In genomic region chr12:73589220-73589619, GRCh38 we compare ENCODE assay signal across 16 cellular contexts.
DNase-seq lines count a peak whose midpoint lies in the region; ATAC-seq and TF ChIP-seq lines count a peak whose summit lies in the region.
"Had no signal": no experiment of that assay in that cellular context is flagged by ENCODE, and none has a peak within 500 bp of the region (broad histone marks: within the 10 kb centered on the region; RNA-seq: fewer than 3 reads in every experiment).

No MANE protein-coding gene starts in this region.

- H3K4me1 ChIP-seq in MM.1S (ENCODE audit: low read length), result 0 out of 2 replicates have a peak, but pooled peaks cover 4% of the 10 kb centered on the region
- no peaks in the 10 kb centered on the region for H3K4me1 ChIP-seq in adrenal gland (replicated peaks in 1 of 2)

- H3K9me3 Mint-ChIP-seq in activated naive CD8-positive, alpha-beta T cell treated with anti-CD3 and anti-CD28 coated beads for 36 hours, result peaks cover 10% of the 10 kb centered on the region
- H3K9me3 Mint-ChIP-seq: GM23338 had no signal

- DNase-seq in MM.1S (no peak), RKO (ENCODE audit: low spot score) (peak; percentile 5), epithelial cell of esophagus (ENCODE audit: low read depth) (peak; percentile 6), adrenal gland (no peak)
- no peak for DNase-seq in activated naive CD8-positive, alpha-beta T cell treated with anti-CD3 and anti-CD28 coated beads for 36 hours
- DNase-seq: C1 segment of cervical spinal cord; Calu3; CD4-positive, alpha-beta T cell; DMS 273 treated with DMSO at 0.1 percent for 48 hours; DMS79 treated with DMSO at 0.1 percent for 48 hours; EL; H7 had no signal

- 76 to 88% (median 79%) methylated on average over 1 of the region's 1 CpG for WGBS in adrenal gland, 4 donors

- H3K27ac Mint-ChIP-seq in activated naive CD8-positive, alpha-beta T cell treated with anti-CD3 and anti-CD28 coated beads for 36 hours, result no peak overlapping the region
- H3K27ac Mint-ChIP-seq: B cell; CD4-positive, alpha-beta T cell; GM23338 had no signal

- no peak for TF ChIP-seq POLR2A in adrenal gland (IDR thresholded peaks at IDR 0.05)

- TF ChIP-seq CTCF in 22Rv1 (IDR thresholded peaks at IDR 0.05), result no peak
- no peak for TF ChIP-seq CTCF in MM.1S (IDR thresholded peaks at IDR 0.05; ENCODE audit: low read length)
- TF ChIP-seq CTCF in epithelial cell of esophagus (IDR thresholded peaks at IDR 0.05; ENCODE audit: insufficient read depth, low read depth, low read length, missing control alignments), result no peak
- TF ChIP-seq CTCF in adrenal gland (IDR thresholded peaks at IDR 0.05), result no peak

- intact Hi-C loops in adrenal gland (cut with DNase I), result no loop called here

- H3K4me2 ChIP-seq in MM.1S (ENCODE audit: low read depth, low read length), result peak overlapping the region; percentile 31; the same call in 1 of the 2 replicates
- H3K4me2 ChIP-seq: GM23338 had no signal

- H3K27me3 ChIP-seq in MM.1S (replicated peaks; ENCODE audit: insufficient read depth, low read length) (no peaks in the 10 kb centered on the region), adrenal gland (no peaks in the 10 kb centered on the region)

- H2AFZ ChIP-seq in MM.1S (ENCODE audit: low read length), result no peak overlapping the region
- H2AFZ ChIP-seq: GM23338 had no signal

- no peaks in the 10 kb centered on the region for H3K79me2 ChIP-seq in MM.1S (ENCODE audit: low read length)

- H3K4me1 Mint-ChIP-seq in activated naive CD8-positive, alpha-beta T cell treated with anti-CD3 and anti-CD28 coated beads for 36 hours, result no peaks in the 10 kb centered on the region
- H3K4me1 Mint-ChIP-seq: B cell, GM23338 had no signal

- H3K27me3 Mint-ChIP-seq in activated naive CD8-positive, alpha-beta T cell treated with anti-CD3 and anti-CD28 coated beads for 36 hours, result no peaks in the 10 kb centered on the region
- H3K27me3 Mint-ChIP-seq: B cell; CD4-positive, alpha-beta T cell had no signal

- no peaks in the 10 kb centered on the region for H3F3A ChIP-seq in MM.1S (ENCODE audit: insufficient read depth, low read length)

- H3K4me3 Mint-ChIP-seq in activated naive CD8-positive, alpha-beta T cell treated with anti-CD3 and anti-CD28 coated beads for 36 hours, result no peak overlapping the region
- H3K4me3 Mint-ChIP-seq: B cell; CD4-positive, alpha-beta T cell; GM23338 had no signal

- peak overlapping the region; percentile 24; the same call in 1 of the 2 replicates for H3K27ac ChIP-seq in 22Rv1
- no peak overlapping the region for H3K27ac ChIP-seq in MM.1S (ENCODE audit: low read length)
- H3K27ac ChIP-seq in adrenal gland, result no peak overlapping the region

- no peak overlapping the region for H3K9ac ChIP-seq in MM.1S (ENCODE audit: low read length)

- H3K4me3 ChIP-seq in MM.1S (ENCODE audit: low read length) (no peak overlapping the region), epithelial cell of esophagus (ENCODE audit: low read length) (no peak overlapping the region), adrenal gland (no peak overlapping the region)
- H3K4me3 ChIP-seq: GM23338 had no signal

- H3K36me3 ChIP-seq in MM.1S (replicated peaks; ENCODE audit: insufficient read depth, low read length) (no peaks in the 10 kb centered on the region), adrenal gland (replicated peaks in 1 of 2) (no peaks in the 10 kb centered on the region)

- H3K9me2 ChIP-seq in MM.1S (replicated peaks; ENCODE audit: insufficient read depth, low read length), result no peaks in the 10 kb centered on the region

- H3K36me3 Mint-ChIP-seq in activated naive CD8-positive, alpha-beta T cell treated with anti-CD3 and anti-CD28 coated beads for 36 hours, result no peaks in the 10 kb centered on the region

- no peak for ATAC-seq in HG02973 (IDR thresholded peaks at IDR 0.05; ENCODE audit: unreplicated experiment)
- ATAC-seq: GM23338 had no signal

- H3K9me3 ChIP-seq in MM.1S (replicated peaks; ENCODE audit: insufficient read depth, low read length) (no peaks in the 10 kb centered on the region), adrenal gland (replicated peaks in 1 of 3) (peaks cover 0 to 3% (median 0%) of the 10 kb centered on the region in 3 donors)

- no peaks in the 10 kb centered on the region for H4K20me1 ChIP-seq in MM.1S (ENCODE audit: insufficient read depth, low read length)

Comparison
In these comparisons a context has a peak if more than half of its experiments do, and no peak if none do; other contexts are left out.
1. DNase-seq: peak in RKO (single experiment) and epithelial cell of esophagus (single experiment); none in MM.1S (single experiment), activated naive CD8-positive, alpha-beta T cell treated with anti-CD3 and anti-CD28 coated beads for 36 hours (single experiment) and adrenal gland (0 of 7).